ENCODE assay signal across 9 cellular contexts in genomic region chr7:95478139-95479037, GRCh38. TPM values are rescaled to one million over a fixed set of nuclear protein-coding genes. Genes with fewer than 3 reads are reported as not detected.
DNase-seq lines count a peak whose midpoint lies in the region; ATAC-seq, FAIRE-seq and TF ChIP-seq lines count a peak whose summit lies in the region.
"Had no signal": no experiment of that assay in that cellular context is flagged by ENCODE, and none has a peak within 500 bp of the region (broad histone marks: within the 10 kb centered on the region; RNA-seq: fewer than 3 reads in every experiment).

No MANE protein-coding gene starts in this region.

- H3K9ac ChIP-seq in neural cell (ENCODE audit: low read length), result peak overlapping the region; percentile 56

- TF ChIP-seq CTCF in DOHH2 (IDR thresholded peaks at IDR 0.05; ENCODE audit: low read depth, low read length, poor library complexity, severe bottlenecking) (peak; percentile 22), neural cell (IDR thresholded peaks at IDR 0.05; ENCODE audit: poor library complexity, severe bottlenecking) (peak; percentile 57)

- no peaks in the 10 kb centered on the region for H3K9me2 ChIP-seq in DOHH2 (replicated peaks; ENCODE audit: control insufficient read depth, low read length)
- no peaks in the 10 kb centered on the region for H3K9me2 ChIP-seq in neural cell (ENCODE audit: insufficient read depth, low read length)

- H3K27me3 ChIP-seq in DOHH2 (ENCODE audit: control insufficient read depth, low read length) (peaks cover 2% of the 10 kb centered on the region; the same call in 1 of the 2 replicates), ectodermal cell (ENCODE audit: control insufficient read depth, insufficient read depth, low read length, poor library complexity, severe bottlenecking) (no peaks in the 10 kb centered on the region), neural cell (ENCODE audit: insufficient read depth, low read depth, low read length) (no peaks in the 10 kb centered on the region)
- H3K27me3 ChIP-seq: thyroid gland had no signal

- no peaks in the 10 kb centered on the region for H4K20me1 ChIP-seq in DOHH2 (ENCODE audit: control insufficient read depth, insufficient read depth, low read depth, low read length)
- H4K20me1 ChIP-seq in neural cell (ENCODE audit: insufficient read depth), result no peaks in the 10 kb centered on the region

- H3K4me2 ChIP-seq in DOHH2 (ENCODE audit: low read length) (no peak overlapping the region), neural cell (ENCODE audit: low read length) (peak overlapping the region; percentile 53)

- no peak for TF ChIP-seq POLR2A in GM12892 (IDR thresholded peaks at IDR 0.05; ENCODE audit: low read depth, low read length)

- H3K27ac ChIP-seq in DOHH2 (ENCODE audit: low read depth, low read length), result no peak overlapping the region
- peak overlapping the region; percentile 47 for H3K27ac ChIP-seq in ectodermal cell (ENCODE audit: insufficient read depth, low read depth, low read length, poor library complexity, severe bottlenecking)
- peak overlapping the region; percentile 89 for H3K27ac ChIP-seq in neural cell (ENCODE audit: low read length)
- H3K27ac ChIP-seq: thyroid gland had no signal

- H3K9me3 ChIP-seq in DOHH2 (ENCODE audit: control insufficient read depth, insufficient read depth, low read length) (no peaks in the 10 kb centered on the region), ectodermal cell (ENCODE audit: control insufficient read depth, low read length) (no peaks in the 10 kb centered on the region), neural cell (ENCODE audit: low read length) (no peaks in the 10 kb centered on the region)
- H3K9me3 ChIP-seq: thyroid gland had no signal

- H3K79me2 ChIP-seq in DOHH2 (ENCODE audit: control insufficient read depth, low read length) (no peaks in the 10 kb centered on the region), neural cell (replicated peaks; ENCODE audit: insufficient read depth, low read length) (no peaks in the 10 kb centered on the region)

- TF ChIP-seq RAD21 in neural cell (conservative IDR thresholded peaks at IDR 0.05), result peak; percentile 50

- DNase-seq in NCI-H526 (lab: John Stamatoyannopoulos, UW), result peak; percentile 10 to 56
- no peak for DNase-seq in GM12892 (ENCODE audit: insufficient read length)
- no peak for DNase-seq in NCI-H2029 treated with DMSO at 0.1 percent for 48 hours (lab: John Stamatoyannopoulos, UW)

- H3F3A ChIP-seq in DOHH2 (ENCODE audit: control insufficient read depth, insufficient read depth) (no peaks in the 10 kb centered on the region), neural cell (ENCODE audit: insufficient read depth, low read length, poor library complexity, severe bottlenecking) (peaks cover 9% of the 10 kb centered on the region)

- H3K4me3 ChIP-seq in DOHH2 (ENCODE audit: low read length) (no peak overlapping the region), ectodermal cell (ENCODE audit: insufficient read depth, low read depth, low read length) (no peak overlapping the region), neural cell (ENCODE audit: low read length) (peak overlapping the region; percentile 17)
- H3K4me3 ChIP-seq: thyroid gland had no signal

- ATAC-seq in HG02642 (IDR thresholded peaks at IDR 0.05; ENCODE audit: poor library complexity, unreplicated experiment) (no peak), GM18517 (IDR thresholded peaks at IDR 0.05; ENCODE audit: unreplicated experiment) (no peak)

- peak; percentile 72 for TF ChIP-seq EP300 in neural cell (conservative IDR thresholded peaks at IDR 0.05; ENCODE audit: poor library complexity, severe bottlenecking)

- 86% methylated on average over 19 of the region's 19 CpGs for WGBS in ectodermal cell, 2 experiments

- no peaks in the 10 kb centered on the region for H3K4me1 ChIP-seq in DOHH2 (ENCODE audit: control insufficient read depth, low read length)
- H3K4me1 ChIP-seq in ectodermal cell (ENCODE audit: control insufficient read depth, insufficient read depth, low read length), result peaks cover 10% of the 10 kb centered on the region

- FAIRE-seq in GM12892 (lab: Jason Lieb, UNC), result no peak

- no peak overlapping the region for H2AFZ ChIP-seq in neural cell (ENCODE audit: low read depth, low read length)

- no peaks in the 10 kb centered on the region for H3K36me3 ChIP-seq in DOHH2 (ENCODE audit: control insufficient read depth, low read length)
- H3K36me3 ChIP-seq in ectodermal cell (ENCODE audit: control insufficient read depth, insufficient read depth, low read length), result no peaks in the 10 kb centered on the region
- H3K36me3 ChIP-seq in neural cell (ENCODE audit: insufficient read depth, low read length), result no peaks in the 10 kb centered on the region
- H3K36me3 ChIP-seq: thyroid gland had no signal

TF ChIP-seq in neural cell, 6 proteins besides CTCF, POLR2A, EP300 and RAD21:
- no peak for TF ChIP-seq REST (IDR thresholded peaks at IDR 0.05; ENCODE audit: borderline replicate concordance)
- TF ChIP-seq TAF1 (IDR thresholded peaks at IDR 0.05; ENCODE audit: low read depth), result no peak
- TF ChIP-seq SMC3 (conservative IDR thresholded peaks at IDR 0.05; ENCODE audit: poor library complexity), result peak; percentile 36
- peak; percentile 53 for TF ChIP-seq POLR2AphosphoS5 (IDR thresholded peaks at IDR 0.05)
- no peak for TF ChIP-seq EZH2 (IDR thresholded peaks at IDR 0.05; ENCODE audit: borderline replicate concordance, insufficient read depth, low read length, poor library complexity, severe bottlenecking)
- TF ChIP-seq MXI1 (conservative IDR thresholded peaks at IDR 0.05; ENCODE audit: poor library complexity, severe bottlenecking), result peak; percentile 8

RNA-seq across cellular contexts. Expression of gene ASB4, which starts 7.4 kb away (rescaled TPM):
- polyA plus RNA-seq in ectodermal cell (2013, experiment 1 of 4), result not detected
- polyA plus RNA-seq in ectodermal cell (2013, experiment 2 of 4), result not detected
- polyA plus RNA-seq in ectodermal cell (2013, experiment 3 of 4), result not detected
- 0.04 TPM for polyA plus RNA-seq in ectodermal cell (2013, experiment 4 of 4)
- 0.11 and 0.56 TPM in 2 replicates for polyA plus RNA-seq in neural cell
- polyA minus RNA-seq in neural cell, result 0.23 TPM in 1 of 2 replicates, not detected in the other
- not detected for polyA plus RNA-seq in GM12892 (2012; ENCODE audit: missing spikeins)

RNA-seq across cellular contexts. Expression of gene PON2, which starts 43.6 kb away (rescaled TPM):
- 111 TPM for polyA plus RNA-seq in ectodermal cell (2013, experiment 1 of 4)
- 101 TPM for polyA plus RNA-seq in ectodermal cell (2013, experiment 2 of 4)
- 96.5 TPM for polyA plus RNA-seq in ectodermal cell (2013, experiment 3 of 4)
- 108 TPM for polyA plus RNA-seq in ectodermal cell (2013, experiment 4 of 4)
- polyA plus RNA-seq in neural cell, result 23.1 and 28.1 TPM in 2 replicates
- 16.9 and 22.2 TPM in 2 replicates for polyA minus RNA-seq in neural cell
- 10.6 TPM for polyA plus RNA-seq in GM12892 (2012; ENCODE audit: missing spikeins)

Comparison
In these comparisons a context has a peak if more than half of its experiments do, and no peak if none do; other contexts are left out.
1. DNase-seq: peak in NCI-H526 (2 of 2); none in GM12892 (single experiment) and NCI-H2029 treated with DMSO at 0.1 percent for 48 hours (single experiment).